In the genomic region with DNA sequence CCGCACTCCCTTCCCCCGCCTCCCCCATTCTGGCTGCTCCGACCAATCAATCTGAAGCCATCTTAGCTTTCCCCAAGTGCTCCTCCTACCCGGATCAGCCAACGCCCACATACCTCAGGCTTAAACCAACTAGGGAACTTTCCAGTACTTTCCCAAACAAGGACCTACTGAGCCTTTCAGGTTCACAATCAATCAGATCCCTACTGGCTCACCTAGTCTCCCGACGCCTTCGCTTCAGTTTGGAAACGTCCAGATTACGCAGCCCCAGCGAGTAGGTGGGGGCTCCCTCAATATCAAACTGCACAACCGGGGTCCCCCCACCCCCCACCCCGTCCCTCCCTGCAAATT, we compare ENCODE assay signal across 8 cellular contexts. TPM values are rescaled to one million over a fixed set of nuclear protein-coding genes. Genes with fewer than 3 reads are reported as not detected.
DNase-seq lines count a peak whose midpoint lies in the region; ATAC-seq and TF ChIP-seq lines count a peak whose summit lies in the region.

No MANE protein-coding gene starts in this region.

- DNase-seq in AG09319 (ENCODE audit: extremely low read depth, low read depth) (peak; percentile 97), H7 (peak; percentile 96), NCI-H446 (lab: John Stamatoyannopoulos, UW) (peak; percentile 60 to 81), kidney epithelial cell (ENCODE audit: low read depth) (peak; percentile 98), smooth muscle cell (lab: John Stamatoyannopoulos, UW; ENCODE audit: unreplicated experiment) (peak; percentile 88)
- peak; percentile 93 for DNase-seq in activated CD4-positive, alpha-beta T cell treated with anti-CD3 and anti-CD28 coated beads, Interleukin-2, amount 10 ng/mL, durations not matched to agents 24 days and 14 days

- H3K27me3 Mint-ChIP-seq in activated CD4-positive, alpha-beta T cell treated with anti-CD3 and anti-CD28 coated beads, Interleukin-2, amount 10 ng/mL, durations not matched to agents 24 days and 14 days: no peaks in the 10 kb centered on the region
- no peaks in the 10 kb centered on the region for H3K27me3 Mint-ChIP-seq in dendritic cell treated with granulocyte-macrophage colony-stimulating factor and Interleukin-4, amounts not matched to agents 40 ng/mL and 50 ng/mL, for 4 days

- peaks cover 14% of the 10 kb centered on the region for H3K79me2 ChIP-seq in smooth muscle cell (ENCODE audit: low read depth)

- H3K4me1 Mint-ChIP-seq in activated CD4-positive, alpha-beta T cell treated with anti-CD3 and anti-CD28 coated beads, Interleukin-2, amount 10 ng/mL, durations not matched to agents 24 days and 14 days: peaks cover 46% of the 10 kb centered on the region
- peaks cover 40% of the 10 kb centered on the region for H3K4me1 Mint-ChIP-seq in dendritic cell treated with granulocyte-macrophage colony-stimulating factor and Interleukin-4, amounts not matched to agents 40 ng/mL and 50 ng/mL, for 4 days (ENCODE audit: low read depth)

- TF ChIP-seq CTCF in AG09319 (IDR thresholded peaks at IDR 0.05; ENCODE audit: low read depth, low read length): no peak
- TF ChIP-seq CTCF in kidney epithelial cell (IDR thresholded peaks at IDR 0.05; ENCODE audit: insufficient read depth, low read length, poor library complexity, severe bottlenecking): no peak
- TF ChIP-seq CTCF in smooth muscle cell (IDR thresholded peaks at IDR 0.05; ENCODE audit: borderline replicate concordance, insufficient read depth, poor library complexity, severe bottlenecking): no peak

- peak overlapping the region; percentile 97 for H3K27ac Mint-ChIP-seq in activated CD4-positive, alpha-beta T cell treated with anti-CD3 and anti-CD28 coated beads, Interleukin-2, amount 10 ng/mL, durations not matched to agents 24 days and 14 days
- H3K27ac Mint-ChIP-seq in dendritic cell treated with granulocyte-macrophage colony-stimulating factor and Interleukin-4, amounts not matched to agents 40 ng/mL and 50 ng/mL, for 4 days: peak overlapping the region; percentile 98

- peaks cover 16% of the 10 kb centered on the region for H3F3A ChIP-seq in smooth muscle cell (ENCODE audit: low read depth)

- 3% methylated on average over 12 of the region's 13 CpGs for WGBS in smooth muscle cell (ENCODE audit: low lambda C conversion rate)

- ATAC-seq in GM18498 (IDR thresholded peaks at IDR 0.05; ENCODE audit: unreplicated experiment): no peak

- no peaks in the 10 kb centered on the region for H3K9me3 ChIP-seq in smooth muscle cell (replicated peaks; ENCODE audit: low read depth)

- no peaks in the 10 kb centered on the region for H3K27me3 ChIP-seq in H7 (ENCODE audit: control insufficient read depth, insufficient read depth, low read length)
- no peaks in the 10 kb centered on the region for H3K27me3 ChIP-seq in kidney epithelial cell (ENCODE audit: control insufficient read depth, insufficient read depth, low read length)
- H3K27me3 ChIP-seq in smooth muscle cell (ENCODE audit: low read depth): no peaks in the 10 kb centered on the region

- peak overlapping the region; percentile 88 for H3K9ac ChIP-seq in smooth muscle cell (ENCODE audit: low read depth)

- intact Hi-C loops in activated CD4-positive, alpha-beta T cell treated with anti-CD3 and anti-CD28 coated beads, Interleukin-2, amount 10 ng/mL, durations not matched to agents 24 days and 14 days (cut with micrococcal nuclease): loop anchor here (2.0 to 5.0 kb wide), 2 partner anchors 20 to 37 kb away; partner anchors contain the start of gene VWA7
- intact Hi-C loops in dendritic cell treated with granulocyte-macrophage colony-stimulating factor and Interleukin-4, amounts not matched to agents 40 ng/mL and 50 ng/mL, for 4 days (cut with micrococcal nuclease): loop anchor here (2.0 kb wide), 1 partner anchor 20 kb away; the partner anchor contains the start of gene VARS1

- H3K4me1 ChIP-seq in smooth muscle cell (ENCODE audit: low read depth): peaks cover 20% of the 10 kb centered on the region

- H3K4me3 ChIP-seq in H7 (ENCODE audit: insufficient read depth, low read depth, low read length): peak overlapping the region; percentile 51
- H3K4me3 ChIP-seq in kidney epithelial cell (ENCODE audit: low read depth, low read length): peak overlapping the region; percentile 34
- H3K4me3 ChIP-seq in smooth muscle cell: peak overlapping the region; percentile 69

- H4K20me1 ChIP-seq in smooth muscle cell (ENCODE audit: low read depth): peaks cover 4% of the 10 kb centered on the region

- H3K27ac ChIP-seq in smooth muscle cell (ENCODE audit: low read depth): peak overlapping the region; percentile 95

- no peaks in the 10 kb centered on the region for H3K36me3 ChIP-seq in H7 (replicated peaks; ENCODE audit: control insufficient read depth, insufficient read depth, low read length)
- no peaks in the 10 kb centered on the region for H3K36me3 ChIP-seq in kidney epithelial cell (ENCODE audit: control insufficient read depth, insufficient read depth, low read length)
- no peaks in the 10 kb centered on the region for H3K36me3 ChIP-seq in smooth muscle cell (ENCODE audit: low read depth)

- H2AFZ ChIP-seq in smooth muscle cell (ENCODE audit: low read depth): peak overlapping the region; percentile 44

- H3K4me2 ChIP-seq in smooth muscle cell: peak overlapping the region; percentile 92

- H3K36me3 Mint-ChIP-seq in activated CD4-positive, alpha-beta T cell treated with anti-CD3 and anti-CD28 coated beads, Interleukin-2, amount 10 ng/mL, durations not matched to agents 24 days and 14 days (ENCODE audit: low read depth): peaks cover 25% of the 10 kb centered on the region
- H3K36me3 Mint-ChIP-seq in dendritic cell treated with granulocyte-macrophage colony-stimulating factor and Interleukin-4, amounts not matched to agents 40 ng/mL and 50 ng/mL, for 4 days (ENCODE audit: low read depth): peaks cover 29% of the 10 kb centered on the region

- H3K4me3 Mint-ChIP-seq in activated CD4-positive, alpha-beta T cell treated with anti-CD3 and anti-CD28 coated beads, Interleukin-2, amount 10 ng/mL, durations not matched to agents 24 days and 14 days: peak overlapping the region; percentile 97
- H3K4me3 Mint-ChIP-seq in dendritic cell treated with granulocyte-macrophage colony-stimulating factor and Interleukin-4, amounts not matched to agents 40 ng/mL and 50 ng/mL, for 4 days: peak overlapping the region; percentile 96

- H3K9me3 Mint-ChIP-seq in activated CD4-positive, alpha-beta T cell treated with anti-CD3 and anti-CD28 coated beads, Interleukin-2, amount 10 ng/mL, durations not matched to agents 24 days and 14 days: no peaks in the 10 kb centered on the region
- no peaks in the 10 kb centered on the region for H3K9me3 Mint-ChIP-seq in dendritic cell treated with granulocyte-macrophage colony-stimulating factor and Interleukin-4, amounts not matched to agents 40 ng/mL and 50 ng/mL, for 4 days

RNA-seq across cellular contexts. Expression of gene HSPA1L, which starts 0.4 kb away (rescaled TPM):
- total RNA-seq in H7 (2014; rRNA removed; shearing (Covaris generic)): 0.15 and 0.55 TPM in 2 replicates
- total RNA-seq in activated CD4-positive, alpha-beta T cell treated with anti-CD3 and anti-CD28 coated beads, Interleukin-2, amount 10 ng/mL, durations not matched to agents 24 days and 14 days: 1.8 and 2.5 TPM in 2 replicates
- total RNA-seq in kidney epithelial cell (0.46 and 1.1 TPM in 2 replicates), smooth muscle cell (0.63 and 0.94 TPM in 2 replicates)
- polyA plus RNA-seq in smooth muscle cell: 0.19 and 1.0 TPM in 2 replicates

RNA-seq across cellular contexts. Expression of gene HSPA1A, which starts 0.7 kb away (rescaled TPM):
- 45.7 and 58.5 TPM in 2 replicates for total RNA-seq in H7 (2014; rRNA removed; shearing (Covaris generic))
- 189 and 190 TPM in 2 replicates for total RNA-seq in activated CD4-positive, alpha-beta T cell treated with anti-CD3 and anti-CD28 coated beads, Interleukin-2, amount 10 ng/mL, durations not matched to agents 24 days and 14 days
- total RNA-seq in kidney epithelial cell (54.6 and 67.0 TPM in 2 replicates), smooth muscle cell (52.6 and 59.5 TPM in 2 replicates)
- polyA plus RNA-seq in smooth muscle cell: 61.2 and 71.6 TPM in 2 replicates

RNA-seq across cellular contexts. Expression of gene LSM2, which starts 7.9 kb away (rescaled TPM):
- 108 and 150 TPM in 2 replicates for total RNA-seq in H7 (2014; rRNA removed; shearing (Covaris generic))
- total RNA-seq in activated CD4-positive, alpha-beta T cell treated with anti-CD3 and anti-CD28 coated beads, Interleukin-2, amount 10 ng/mL, durations not matched to agents 24 days and 14 days: 142 and 146 TPM in 2 replicates
- total RNA-seq in kidney epithelial cell (78.6 and 89.0 TPM in 2 replicates), smooth muscle cell (62.0 and 91.2 TPM in 2 replicates)
- 73.6 and 81.6 TPM in 2 replicates for polyA plus RNA-seq in smooth muscle cell

RNA-seq across cellular contexts. Expression of gene HSPA1B, which starts 12.9 kb away (rescaled TPM):
- 63.3 and 70.4 TPM in 2 replicates for total RNA-seq in H7 (2014; rRNA removed; shearing (Covaris generic))
- total RNA-seq in activated CD4-positive, alpha-beta T cell treated with anti-CD3 and anti-CD28 coated beads, Interleukin-2, amount 10 ng/mL, durations not matched to agents 24 days and 14 days: 156 and 161 TPM in 2 replicates
- total RNA-seq in kidney epithelial cell (68.3 and 79.1 TPM in 2 replicates), smooth muscle cell (33.6 and 43.1 TPM in 2 replicates)
- polyA plus RNA-seq in smooth muscle cell: 30.7 and 36.7 TPM in 2 replicates

RNA-seq across cellular contexts. Expression of gene VARS1, which starts 19.1 kb away (rescaled TPM):
- 114 and 115 TPM in 2 replicates for total RNA-seq in H7 (2014; rRNA removed; shearing (Covaris generic))
- total RNA-seq in activated CD4-positive, alpha-beta T cell treated with anti-CD3 and anti-CD28 coated beads, Interleukin-2, amount 10 ng/mL, durations not matched to agents 24 days and 14 days: 173 and 181 TPM in 2 replicates
- total RNA-seq in kidney epithelial cell (165 and 181 TPM in 2 replicates), smooth muscle cell (31.9 and 60.8 TPM in 2 replicates)
- 76.9 and 80.8 TPM in 2 replicates for polyA plus RNA-seq in smooth muscle cell
